Comparison of ENCODE assay signal across 35 cellular contexts in genomic region chr4:12993923-12994322, GRCh38.
"Had no signal": no experiment of that assay in that cellular context is flagged by ENCODE, and none has a peak within 500 bp of the region (broad histone marks: within the 10 kb centered on the region; RNA-seq: fewer than 3 reads in every experiment).

No MANE protein-coding gene starts in this region.

- H3K27me3 ChIP-seq: ascending aorta, brain microvascular endothelial cell, breast epithelium had no signal

- ATAC-seq: activated CD4-positive, alpha-beta T cell treated with anti-CD3 and anti-CD28 coated beads for 36 hours; activated CD4-positive, CD25-positive, alpha-beta regulatory T cell treated with anti-CD3 and anti-CD28 coated beads, Interleukin-2, amount 50 U/mL, for 24 hours; activated CD8-positive, alpha-beta memory T cell treated with anti-CD3 and anti-CD28 coated beads, Interleukin-2, amount 10 ng/mL, durations not matched to agents 7 days and 5 days; activated CD8-positive, alpha-beta T cell treated with anti-CD3 and anti-CD28 coated beads, Interleukin-2, amount 10 ng/mL, durations not matched to agents 7 days and 5 days; activated naive CD8-positive, alpha-beta T cell treated with anti-CD3 and anti-CD28 coated beads, Interleukin-2, amount 50 U/mL, for 24 hours; T-cell had no signal

- H3K36me3 Mint-ChIP-seq: activated CD8-positive, alpha-beta memory T cell treated with anti-CD3 and anti-CD28 coated beads, Interleukin-2, amount 10 ng/mL, durations not matched to agents 7 days and 5 days; activated naive CD4-positive, alpha-beta T cell treated with anti-CD3 and anti-CD28 coated beads, Interleukin-2, amount 10 ng/mL, durations not matched to agents 7 days and 5 days; activated naive CD4-positive, alpha-beta T cell treated with anti-CD3 and anti-CD28 coated beads, Interleukin-2, amount 50 U/mL, for 24 hours; activated naive CD8-positive, alpha-beta T cell treated with anti-CD3 and anti-CD28 coated beads, Interleukin-2, amount 10 ng/mL, durations not matched to agents 7 days and 5 days had no signal

- H3K27ac Mint-ChIP-seq: activated CD4-positive, alpha-beta memory T cell treated with anti-CD3 and anti-CD28 coated beads, Interleukin-2, amount 10 ng/mL, durations not matched to agents 7 days and 5 days; activated CD4-positive, alpha-beta T cell treated with anti-CD3 and anti-CD28 coated beads for 36 hours; activated CD4-positive, alpha-beta T cell treated with anti-CD3 and anti-CD28 coated beads, Interleukin-2, amount 10 ng/mL, durations not matched to agents 7 days and 5 days; activated CD8-positive, alpha-beta memory T cell treated with anti-CD3 and anti-CD28 coated beads, Interleukin-2, amount 10 ng/mL, durations not matched to agents 7 days and 5 days; activated CD8-positive, alpha-beta T cell treated with anti-CD3 and anti-CD28 coated beads, Interleukin-2, amount 10 ng/mL, durations not matched to agents 7 days and 5 days; activated naive CD4-positive, alpha-beta T cell treated with anti-CD3 and anti-CD28 coated beads, Interleukin-2, amount 10 ng/mL, durations not matched to agents 7 days and 5 days; activated naive CD4-positive, alpha-beta T cell treated with anti-CD3 and anti-CD28 coated beads, Interleukin-2, amount 50 U/mL, for 24 hours; activated naive CD8-positive, alpha-beta T cell; activated naive CD8-positive, alpha-beta T cell treated with anti-CD3 and anti-CD28 coated beads, Interleukin-2, amount 10 ng/mL, durations not matched to agents 7 days and 5 days; activated naive CD8-positive, alpha-beta T cell treated with anti-CD3 and anti-CD28 coated beads, Interleukin-2, amount 50 U/mL, for 24 hours; activated T-cell treated with anti-CD3 and anti-CD28 coated beads, Interleukin-2, amount 50 U/mL, for 24 hours; activated T-helper 2 cell treated with anti-CD3 and anti-CD28 coated beads, Interferon-gamma antibody, Interleukin-2, Interleukin-4, amounts not matched to agents 10 μg/mL and 5 μg/mL and 100 μg/mL, durations not matched to agents 14 hours and 24 hours and 36 hours; T-cell; T-helper 1 cell treated with Interleukin-12 subunit alpha and Interleukin-12 subunit beta and Interleukin-4 antibody, amounts not matched to agents 30 μg/mL and 1 μg/mL, for 36 hours; T-helper 2 cell treated with Interferon-gamma antibody and Interleukin-4, amounts not matched to agents 5 μg/mL and 100 μg/mL, for 36 hours had no signal

- H3K27me3 Mint-ChIP-seq: activated CD4-positive, alpha-beta memory T cell treated with anti-CD3 and anti-CD28 coated beads, Interleukin-2, amount 10 ng/mL, durations not matched to agents 7 days and 5 days; activated CD4-positive, alpha-beta T cell treated with anti-CD3 and anti-CD28 coated beads for 36 hours; activated CD4-positive, alpha-beta T cell treated with anti-CD3 and anti-CD28 coated beads, Interleukin-2, amount 10 ng/mL, durations not matched to agents 7 days and 5 days; activated CD8-positive, alpha-beta memory T cell treated with anti-CD3 and anti-CD28 coated beads, Interleukin-2, amount 10 ng/mL, durations not matched to agents 7 days and 5 days; activated naive CD4-positive, alpha-beta T cell treated with anti-CD3 and anti-CD28 coated beads, Interleukin-2, amount 10 ng/mL, durations not matched to agents 7 days and 5 days; activated naive CD4-positive, alpha-beta T cell treated with anti-CD3 and anti-CD28 coated beads, Interleukin-2, amount 50 U/mL, for 24 hours; activated naive CD8-positive, alpha-beta T cell; activated naive CD8-positive, alpha-beta T cell treated with anti-CD3 and anti-CD28 coated beads, Interleukin-2, amount 10 ng/mL, durations not matched to agents 7 days and 5 days; activated naive CD8-positive, alpha-beta T cell treated with anti-CD3 and anti-CD28 coated beads, Interleukin-2, amount 50 U/mL, for 24 hours; activated T-cell treated with anti-CD3 and anti-CD28 coated beads, Interleukin-2, amount 50 U/mL, for 24 hours; T-cell had no signal

- H3K27ac ChIP-seq: ascending aorta, brain microvascular endothelial cell, breast epithelium, VCaP had no signal

- H3K4me3 ChIP-seq: ascending aorta, breast epithelium had no signal

- H3K36me3 ChIP-seq: ascending aorta, brain microvascular endothelial cell, breast epithelium had no signal

- H3K4me3 Mint-ChIP-seq: activated CD4-positive, alpha-beta memory T cell treated with anti-CD3 and anti-CD28 coated beads, Interleukin-2, amount 10 ng/mL, durations not matched to agents 7 days and 5 days; activated CD4-positive, alpha-beta T cell treated with anti-CD3 and anti-CD28 coated beads for 36 hours; activated CD4-positive, alpha-beta T cell treated with anti-CD3 and anti-CD28 coated beads, Interleukin-2, amount 10 ng/mL, durations not matched to agents 7 days and 5 days; activated CD8-positive, alpha-beta memory T cell treated with anti-CD3 and anti-CD28 coated beads, Interleukin-2, amount 10 ng/mL, durations not matched to agents 7 days and 5 days; activated CD8-positive, alpha-beta T cell treated with anti-CD3 and anti-CD28 coated beads, Interleukin-2, amount 10 ng/mL, durations not matched to agents 7 days and 5 days; activated naive CD4-positive, alpha-beta T cell treated with anti-CD3 and anti-CD28 coated beads, Interleukin-2, amount 10 ng/mL, durations not matched to agents 7 days and 5 days; activated naive CD4-positive, alpha-beta T cell treated with anti-CD3 and anti-CD28 coated beads, Interleukin-2, amount 50 U/mL, for 24 hours; activated naive CD8-positive, alpha-beta T cell; activated naive CD8-positive, alpha-beta T cell treated with anti-CD3 and anti-CD28 coated beads, Interleukin-2, amount 10 ng/mL, durations not matched to agents 7 days and 5 days; activated naive CD8-positive, alpha-beta T cell treated with anti-CD3 and anti-CD28 coated beads, Interleukin-2, amount 50 U/mL, for 24 hours; activated T-cell treated with anti-CD3 and anti-CD28 coated beads, Interleukin-2, amount 50 U/mL, for 24 hours; T-cell; T-helper 1 cell treated with Interleukin-12 subunit alpha and Interleukin-12 subunit beta and Interleukin-4 antibody, amounts not matched to agents 30 μg/mL and 1 μg/mL, for 36 hours; T-helper 2 cell treated with Interferon-gamma antibody and Interleukin-4, amounts not matched to agents 5 μg/mL and 100 μg/mL, for 36 hours had no signal

- H3K4me1 Mint-ChIP-seq: activated CD4-positive, alpha-beta memory T cell treated with anti-CD3 and anti-CD28 coated beads, Interleukin-2, amount 10 ng/mL, durations not matched to agents 7 days and 5 days; activated CD4-positive, alpha-beta T cell treated with anti-CD3 and anti-CD28 coated beads for 36 hours; activated CD4-positive, alpha-beta T cell treated with anti-CD3 and anti-CD28 coated beads, Interleukin-2, amount 10 ng/mL, durations not matched to agents 7 days and 5 days; activated CD8-positive, alpha-beta memory T cell treated with anti-CD3 and anti-CD28 coated beads, Interleukin-2, amount 10 ng/mL, durations not matched to agents 7 days and 5 days; activated naive CD4-positive, alpha-beta T cell treated with anti-CD3 and anti-CD28 coated beads, Interleukin-2, amount 10 ng/mL, durations not matched to agents 7 days and 5 days; activated naive CD4-positive, alpha-beta T cell treated with anti-CD3 and anti-CD28 coated beads, Interleukin-2, amount 50 U/mL, for 24 hours; activated naive CD8-positive, alpha-beta T cell treated with anti-CD3 and anti-CD28 coated beads, Interleukin-2, amount 10 ng/mL, durations not matched to agents 7 days and 5 days; activated naive CD8-positive, alpha-beta T cell treated with anti-CD3 and anti-CD28 coated beads, Interleukin-2, amount 50 U/mL, for 24 hours; T-cell had no signal

- H3K4me1 ChIP-seq: ascending aorta, breast epithelium had no signal

- DNase-seq: activated CD4-positive, alpha-beta memory T cell treated with anti-CD3 and anti-CD28 coated beads, Interleukin-2, amount 10 ng/mL, durations not matched to agents 7 days and 5 days; activated CD4-positive, alpha-beta T cell treated with anti-CD3 and anti-CD28 coated beads for 1 hour; activated CD4-positive, alpha-beta T cell treated with anti-CD3 and anti-CD28 coated beads for 36 hours; activated CD4-positive, alpha-beta T cell treated with anti-CD3 and anti-CD28 coated beads for 48 hours; activated CD4-positive, alpha-beta T cell treated with anti-CD3 and anti-CD28 coated beads, Interleukin-2, amount 10 ng/mL, durations not matched to agents 7 days and 5 days; activated CD4-positive, alpha-beta T cell treated with anti-CD3 and anti-CD28 coated beads, Interleukin-2, amount 50 U/mL, for 48 hours; activated CD4-positive, CD25-positive, alpha-beta regulatory T cell; activated CD8-positive, alpha-beta memory T cell treated with anti-CD3 and anti-CD28 coated beads for 24 hours; activated CD8-positive, alpha-beta memory T cell treated with anti-CD3 and anti-CD28 coated beads, Interleukin-2, amount 10 ng/mL, durations not matched to agents 7 days and 5 days; activated CD8-positive, alpha-beta memory T cell treated with anti-CD3 and anti-CD28 coated beads, Interleukin-2, amount 50 U/mL, for 48 hours; activated CD8-positive, alpha-beta T cell treated with anti-CD3 and anti-CD28 coated beads, Interleukin-2, amount 10 ng/mL, durations not matched to agents 7 days and 5 days; activated effector memory CD4-positive, alpha-beta T cell treated with Interleukin-2 at 50 U/mL for 16 hours; activated gamma-delta T cell; activated naive CD4-positive, alpha-beta T cell treated with anti-CD3 and anti-CD28 coated beads, Interleukin-2, amount 10 ng/mL, durations not matched to agents 7 days and 5 days; activated naive CD4-positive, alpha-beta T cell treated with Interleukin-2 at 50 U/mL for 16 hours; activated naive CD8-positive, alpha-beta T cell treated with anti-CD3 and anti-CD28 coated beads, Interleukin-2, amount 10 ng/mL, durations not matched to agents 7 days and 5 days; activated naive CD8-positive, alpha-beta T cell treated with anti-CD3 and anti-CD28 coated beads, Interleukin-2, amount 50 U/mL, for 24 hours; activated T-cell treated with anti-CD3 and anti-CD28 coated beads, Interleukin-2, amount 50 U/mL, for 24 hours; activated T-cell treated with anti-CD3 and anti-CD28 coated beads, Interleukin-2, amount 50 U/mL, for 48 hours; amygdala; anterior cingulate cortex; brain microvascular endothelial cell; central memory CD4-positive, alpha-beta T cell; T-cell; T-helper 2 cell; T-helper 9 cell had no signal
